In genomic region chr1:32363713-32364112, GRCh38 we compare ENCODE assay signal across 3 cellular contexts.
A peak's percentile ranks its signal among the peaks of the same experiment; 100 is the strongest.
TF ChIP-seq lines count a peak whose summit lies in the region.

No MANE protein-coding gene starts in this region.

TF ChIP-seq in GM12878, 131 proteins besides CTCF, POLR2A, EP300 and RAD21:
- TF ChIP-seq RFX5 (IDR thresholded peaks at IDR 0.05; ENCODE audit: low read depth, low read length) (no peak), BACH1 (IDR thresholded peaks at IDR 0.05; ENCODE audit: borderline replicate concordance) (no peak), ATF7 (IDR thresholded peaks at IDR 0.05; ENCODE audit: low read depth) (no peak), YY1 (IDR thresholded peaks at IDR 0.05; ENCODE audit: low read depth, low read length) (no peak)

TF ChIP-seq in liver, 16 proteins besides CTCF, POLR2A, EP300 and RAD21:
- TF ChIP-seq RXRA (IDR thresholded peaks at IDR 0.05) (no peak), SP1 (IDR thresholded peaks at IDR 0.05) (no peak), GABPA (IDR thresholded peaks at IDR 0.05 in 1 of 2, conservative IDR thresholded peaks at IDR 0.05 in 1 of 2) (no peak), JUND (IDR thresholded peaks at IDR 0.05) (no peak), HNF4A (conservative IDR thresholded peaks at IDR 0.05) (peak in 1 of 2 donors; percentile 9), HNF4G (IDR thresholded peaks at IDR 0.05) (no peak), TAF1 (conservative IDR thresholded peaks at IDR 0.05) (no peak), NR2F2 (IDR thresholded peaks at IDR 0.05) (no peak)

TF ChIP-seq in SK-N-SH, 30 proteins besides CTCF, POLR2A, EP300 and RAD21:
- TF ChIP-seq POLR2AphosphoS5 (IDR thresholded peaks at IDR 0.05; ENCODE audit: low read depth, low read length) (no peak), MEF2A (IDR thresholded peaks at IDR 0.05; ENCODE audit: borderline replicate concordance, low read depth) (no peak), SMC3 (IDR thresholded peaks at IDR 0.05; ENCODE audit: low read depth, low read length) (no peak), MXI1 (IDR thresholded peaks at IDR 0.05; ENCODE audit: low read depth, low read length) (no peak), FOXM1 (IDR thresholded peaks at IDR 0.05; ENCODE audit: low read depth) (no peak), USF1 (IDR thresholded peaks at IDR 0.05; ENCODE audit: borderline replicate concordance, low read depth) (no peak), FOXJ3 (CRISPR knock-in tag; IDR thresholded peaks at IDR 0.05) (no peak), YY1 (IDR thresholded peaks at IDR 0.05; ENCODE audit: low read depth) (no peak)
- TF ChIP-seq, protein P1, sequence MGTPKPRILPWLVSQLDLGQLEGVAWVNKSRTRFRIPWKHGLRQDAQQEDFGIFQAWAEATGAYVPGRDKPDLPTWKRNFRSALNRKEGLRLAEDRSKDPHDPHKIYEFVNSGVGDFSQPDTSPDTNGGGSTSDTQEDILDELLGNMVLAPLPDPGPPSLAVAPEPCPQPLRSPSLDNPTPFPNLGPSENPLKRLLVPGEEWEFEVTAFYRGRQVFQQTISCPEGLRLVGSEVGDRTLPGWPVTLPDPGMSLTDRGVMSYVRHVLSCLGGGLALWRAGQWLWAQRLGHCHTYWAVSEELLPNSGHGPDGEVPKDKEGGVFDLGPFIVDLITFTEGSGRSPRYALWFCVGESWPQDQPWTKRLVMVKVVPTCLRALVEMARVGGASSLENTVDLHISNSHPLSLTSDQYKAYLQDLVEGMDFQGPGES (IDR thresholded peaks at IDR 0.05; ENCODE audit: low read depth, low read length), result no peak
